ENCODE assay signal across 11 cellular contexts in the genomic region with DNA sequence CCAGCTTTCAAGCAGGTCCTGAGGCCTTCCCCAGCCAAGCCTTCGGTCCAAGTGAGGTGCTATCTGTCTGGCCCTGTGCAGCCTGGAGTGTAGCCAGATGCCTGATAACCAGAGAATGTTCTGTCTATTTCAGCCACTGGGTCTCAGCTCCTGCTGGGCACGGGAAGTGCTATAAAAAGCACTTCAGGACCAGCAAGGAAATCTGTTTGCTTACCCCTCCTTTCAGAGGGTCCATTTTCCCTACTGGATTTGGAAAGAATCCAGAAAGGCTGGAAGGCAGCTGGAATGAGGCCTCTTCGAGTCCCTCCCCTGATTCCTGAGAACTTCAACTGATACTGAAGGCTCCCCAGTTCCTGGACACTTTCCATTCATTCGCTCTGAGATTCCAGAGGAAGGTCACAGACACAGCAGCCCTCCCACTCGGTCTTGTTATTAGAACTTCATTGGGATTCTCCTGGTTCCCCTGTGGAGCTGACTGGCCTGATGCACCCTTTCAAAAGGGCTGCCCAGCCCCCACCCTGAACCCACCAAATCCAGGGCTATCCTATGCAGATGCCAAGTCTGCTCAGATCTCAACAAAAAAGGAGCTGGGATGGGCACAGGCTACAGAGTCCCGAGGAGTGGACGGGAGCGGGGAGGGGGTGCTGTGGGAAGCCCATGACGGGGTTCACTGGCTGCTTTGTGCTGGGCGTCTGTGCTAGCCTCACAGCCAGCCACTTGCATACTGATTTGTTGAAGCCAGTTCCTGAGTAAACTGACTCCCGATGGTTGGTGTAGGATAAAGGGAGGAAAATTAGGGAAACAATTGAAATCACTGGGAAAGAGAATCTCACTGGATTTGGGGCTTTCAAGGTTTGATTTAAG.
DNase-seq lines count a peak whose midpoint lies in the region; ATAC-seq and TF ChIP-seq lines count a peak whose summit lies in the region.
"Had no signal": no experiment of that assay in that cellular context is flagged by ENCODE, and none has a peak within 500 bp of the region (broad histone marks: within the 10 kb centered on the region; RNA-seq: fewer than 3 reads in every experiment).

No MANE protein-coding gene starts in this region.

- H4K5ac ChIP-seq in IMR-90 (ENCODE audit: low read depth, low read length): no peak overlapping the region

- peak overlapping the region; percentile 31 for H2AK9ac ChIP-seq in IMR-90 (replicated peaks; ENCODE audit: low read depth, low read length, poor library complexity)

- peaks cover 0 to 10% of the 10 kb centered on the region in 2 experiments; a peak in 2 of 4 replicates for H3K79me1 ChIP-seq in IMR-90 (ENCODE audit: low read depth in 1 of 2, low read length in 2 of 2)

- H4K8ac ChIP-seq in IMR-90 (ENCODE audit: low read depth in 2 of 2, low read length in 2 of 2): no peak overlapping the region

- no peak overlapping the region for H3K9ac ChIP-seq in IMR-90 (ENCODE audit: low read depth, low read length)

- peak; percentile 71 for ATAC-seq in IMR-90 (ENCODE audit: low read depth)
- peak; percentile 89 to 95 (median 94) for ATAC-seq in heart left ventricle
- ATAC-seq in sciatic nerve: peak; percentile 27
- no peak for ATAC-seq in GM18520 (IDR thresholded peaks at IDR 0.05; ENCODE audit: unreplicated experiment)
- no peak for ATAC-seq in HG02973 (IDR thresholded peaks at IDR 0.05; ENCODE audit: unreplicated experiment)

- intact Hi-C loops in IMR-90 (cut with micrococcal nuclease) (no loop called here), adrenal gland (cut with DNase I) (no loop called here), heart left ventricle (cut with DNase I) (no loop called here), sciatic nerve (cut with DNase I) (no loop called here)

- H3K56ac ChIP-seq in IMR-90 (ENCODE audit: extremely low read depth, insufficient read depth, low read length): no peak overlapping the region

- no peak overlapping the region for H3K18ac ChIP-seq in IMR-90 (ENCODE audit: low read depth, low read length)

- no peak overlapping the region for H3K4me3 ChIP-seq in IMR-90 (ENCODE audit: insufficient read depth, low read depth, low read length)
- no peak overlapping the region for H3K4me3 ChIP-seq in adrenal gland
- no peak overlapping the region for H3K4me3 ChIP-seq in heart left ventricle
- H3K4me3 ChIP-seq in foreskin fibroblast (ENCODE audit: low read depth in 1 of 2, low read length in 2 of 2): no peak overlapping the region

- H4K20me1 ChIP-seq in IMR-90 (ENCODE audit: insufficient read depth, low read length): peaks cover 13% of the 10 kb centered on the region

- TF ChIP-seq CTCF in IMR-90 (conservative IDR thresholded peaks at IDR 0.05; ENCODE audit: low read depth, low read length) (no peak), adrenal gland (IDR thresholded peaks at IDR 0.05) (peak in 2 of 6 experiments; percentile 14 to 22), heart left ventricle (IDR thresholded peaks at IDR 0.05) (no peak), foreskin fibroblast (IDR thresholded peaks at IDR 0.05; ENCODE audit: low read depth, low read length) (no peak)

- CTCF ChIA-PET in IMR-90 (lab: Yijun Ruan, JAX): no interaction called here

- H3K9me3 ChIP-seq in IMR-90 (ENCODE audit: control insufficient read depth, insufficient read depth, low read length): no peaks in the 10 kb centered on the region
- no peaks in the 10 kb centered on the region for H3K9me3 ChIP-seq in adrenal gland (replicated peaks in 1 of 3)
- no peaks in the 10 kb centered on the region for H3K9me3 ChIP-seq in heart left ventricle

- no peak overlapping the region for H2BK120ac ChIP-seq in IMR-90 (ENCODE audit: low read depth, low read length)

- H3K9me1 ChIP-seq in IMR-90 (ENCODE audit: insufficient read depth, low read length): peaks cover 16% of the 10 kb centered on the region

- H2AK5ac ChIP-seq in IMR-90 (ENCODE audit: low read depth, low read length): peak overlapping the region; percentile 60

- peak overlapping the region; percentile 32; the same call in 1 of the 2 replicates for H3K4ac ChIP-seq in IMR-90 (ENCODE audit: low read depth, low read length)

- H3K27me3 ChIP-seq in IMR-90 (ENCODE audit: control insufficient read depth, insufficient read depth, low read length) (no peaks in the 10 kb centered on the region), adrenal gland (no peaks in the 10 kb centered on the region), heart left ventricle (no peaks in the 10 kb centered on the region)

- peak overlapping the region; percentile 10; the same call in 1 of the 2 replicates for H3K14ac ChIP-seq in IMR-90 (replicated peaks; ENCODE audit: low read depth, low read length)

- H3K27ac ChIP-seq in IMR-90 (ENCODE audit: insufficient read depth, low read length): no peak overlapping the region
- H3K27ac ChIP-seq in adrenal gland: peak overlapping the region in 4 of 5 donors; percentile 47 to 80 (median 60)
- peak overlapping the region; percentile 17 to 96 (median 82) for H3K27ac ChIP-seq in heart left ventricle

- no peak overlapping the region for H2BK5ac ChIP-seq in IMR-90 (ENCODE audit: low read depth, low read length, poor library complexity, severe bottlenecking)

- H3K23ac ChIP-seq in IMR-90 (ENCODE audit: low read depth, low read length): no peak overlapping the region

- in situ Hi-C loops in IMR-90 (cut with MboI; ENCODE audit: low sequenced_read_pairs): no loop called here

- H3K36me3 ChIP-seq in IMR-90 (ENCODE audit: control insufficient read depth, insufficient read depth, low read length) (peaks cover 19% of the 10 kb centered on the region), adrenal gland (replicated peaks in 1 of 2) (peaks cover 0 to 7% of the 10 kb centered on the region in 2 donors), heart left ventricle (peaks cover 0 to 38% (median 16%) of the 10 kb centered on the region in 9 donors)

- H2AFZ ChIP-seq in IMR-90 (replicated peaks; ENCODE audit: low read length, poor library complexity): no peak overlapping the region

- dilution Hi-C loops in IMR-90 (cut with HindIII; ENCODE audit: low sequenced_read_pairs, unreplicated experiment): no loop called here

- H3K4me1 ChIP-seq in IMR-90 (ENCODE audit: control insufficient read depth, insufficient read depth, low read length) (peaks cover 8% of the 10 kb centered on the region), adrenal gland (replicated peaks in 1 of 2) (peaks cover 10 to 21% of the 10 kb centered on the region in 2 donors), heart left ventricle (peaks cover 3 to 49% (median 34%) of the 10 kb centered on the region in 12 donors)

- no peak for TF ChIP-seq POLR2A in IMR-90 (IDR thresholded peaks at IDR 0.05; ENCODE audit: low read depth, low read length)
- TF ChIP-seq POLR2A in adrenal gland (IDR thresholded peaks at IDR 0.05): no peak
- no peak for TF ChIP-seq POLR2A in heart left ventricle (IDR thresholded peaks at IDR 0.05)

- TF ChIP-seq RAD21 in IMR-90 (IDR thresholded peaks at IDR 0.05; ENCODE audit: low read length): no peak

- BruUV-seq in IMR-90 (replicated peaks; lab: Mats Ljungman, UMichigan): no TSS peak

- 0 out of 3 replicates have a peak overlapping the region, but pooled peaks have one; percentile 21 for H2BK15ac ChIP-seq in IMR-90 (ENCODE audit: low read depth, low read length)

- no peak overlapping the region; the same call in 1 of the 2 replicates for H3K4me2 ChIP-seq in IMR-90 (ENCODE audit: low read depth, low read length)

- H2BK20ac ChIP-seq in IMR-90 (ENCODE audit: low read depth, low read length): no peak overlapping the region

- POLR2A ChIA-PET in IMR-90 (lab: Charles Lee; ENCODE audit: unreplicated experiment): no interaction called here

- peak overlapping the region; percentile 9; the same call in 1 of the 2 replicates for H4K91ac ChIP-seq in IMR-90 (ENCODE audit: insufficient read depth, low read depth, low read length)

- 58% methylated on average over 8 of the region's 11 CpGs; no CpG with 5 or more reads in 1 of the 2 experiments for WGBS in IMR-90 (ENCODE audit: extremely low coverage in 2 of 2, insufficient read length in 1 of 2), 2 experiments
- 49 to 51% (median 51%) methylated on average over 9 to 11 of the region's 11 CpGs for WGBS in adrenal gland, 4 donors
- 25 to 32% (median 31%) methylated on average over 11 of the region's 11 CpGs for WGBS in heart left ventricle, 4 donors

- DNase-seq in IMR-90 (peak; percentile 40), adrenal gland (peak; percentile 50 to 91 (median 83)), heart left ventricle (peak; percentile 77 to 91 (median 82)), sciatic nerve (ENCODE audit: low spot score) (no peak), foreskin fibroblast (no peak), glomerular visceral epithelial cell (ENCODE audit: extremely low spot score) (no peak)
- DNase-seq: activated CD4-positive, CD25-positive, alpha-beta regulatory T cell treated with anti-CD3 and anti-CD28 coated beads, Interleukin-2, amount 50 U/mL, for 72 hours; NCI-H1436 treated with DMSO at 0.1 percent for 48 hours; stimulated activated CD4-positive, alpha-beta T cell treated with anti-CD3 and anti-CD28 coated beads, Interleukin-4, amount 100 ng/mL, for 24 hours had no signal

TF ChIP-seq in IMR-90, 13 proteins besides CTCF, POLR2A, EP300 and RAD21:
- TF ChIP-seq, protein P1, sequence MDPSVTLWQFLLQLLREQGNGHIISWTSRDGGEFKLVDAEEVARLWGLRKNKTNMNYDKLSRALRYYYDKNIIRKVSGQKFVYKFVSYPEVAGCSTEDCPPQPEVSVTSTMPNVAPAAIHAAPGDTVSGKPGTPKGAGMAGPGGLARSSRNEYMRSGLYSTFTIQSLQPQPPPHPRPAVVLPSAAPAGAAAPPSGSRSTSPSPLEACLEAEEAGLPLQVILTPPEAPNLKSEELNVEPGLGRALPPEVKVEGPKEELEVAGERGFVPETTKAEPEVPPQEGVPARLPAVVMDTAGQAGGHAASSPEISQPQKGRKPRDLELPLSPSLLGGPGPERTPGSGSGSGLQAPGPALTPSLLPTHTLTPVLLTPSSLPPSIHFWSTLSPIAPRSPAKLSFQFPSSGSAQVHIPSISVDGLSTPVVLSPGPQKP (IDR thresholded peaks at IDR 0.05; ENCODE audit: borderline replicate concordance, low read depth, low read length): no peak
- TF ChIP-seq RCOR1 (IDR thresholded peaks at IDR 0.05; ENCODE audit: insufficient replicate concordance, low read length): no peak
- no peak for TF ChIP-seq MXI1 (IDR thresholded peaks at IDR 0.05; ENCODE audit: borderline replicate concordance, low read depth, low read length)
- no peak for TF ChIP-seq MAFK (IDR thresholded peaks at IDR 0.05; ENCODE audit: low read depth, low read length)
- TF ChIP-seq, protein P2, sequence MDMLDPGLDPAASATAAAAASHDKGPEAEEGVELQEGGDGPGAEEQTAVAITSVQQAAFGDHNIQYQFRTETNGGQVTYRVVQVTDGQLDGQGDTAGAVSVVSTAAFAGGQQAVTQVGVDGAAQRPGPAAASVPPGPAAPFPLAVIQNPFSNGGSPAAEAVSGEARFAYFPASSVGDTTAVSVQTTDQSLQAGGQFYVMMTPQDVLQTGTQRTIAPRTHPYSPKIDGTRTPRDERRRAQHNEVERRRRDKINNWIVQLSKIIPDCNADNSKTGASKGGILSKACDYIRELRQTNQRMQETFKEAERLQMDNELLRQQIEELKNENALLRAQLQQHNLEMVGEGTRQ (IDR thresholded peaks at IDR 0.05; ENCODE audit: low read depth, low read length): no peak

Comparison
In these comparisons a context has a peak if more than half of its experiments do, and no peak if none do; other contexts are left out.
1. ATAC-seq: peak in IMR-90 (single experiment), heart left ventricle (4 of 4) and sciatic nerve (single experiment); none in GM18520 (single experiment) and HG02973 (single experiment).
2. DNase-seq: peak in IMR-90 (single experiment), adrenal gland (7 of 7) and heart left ventricle (5 of 5); none in sciatic nerve (single experiment), foreskin fibroblast (0 of 2) and glomerular visceral epithelial cell (single experiment).